Comparison of ENCODE assay signal across 8 cellular contexts in the genomic region with DNA sequence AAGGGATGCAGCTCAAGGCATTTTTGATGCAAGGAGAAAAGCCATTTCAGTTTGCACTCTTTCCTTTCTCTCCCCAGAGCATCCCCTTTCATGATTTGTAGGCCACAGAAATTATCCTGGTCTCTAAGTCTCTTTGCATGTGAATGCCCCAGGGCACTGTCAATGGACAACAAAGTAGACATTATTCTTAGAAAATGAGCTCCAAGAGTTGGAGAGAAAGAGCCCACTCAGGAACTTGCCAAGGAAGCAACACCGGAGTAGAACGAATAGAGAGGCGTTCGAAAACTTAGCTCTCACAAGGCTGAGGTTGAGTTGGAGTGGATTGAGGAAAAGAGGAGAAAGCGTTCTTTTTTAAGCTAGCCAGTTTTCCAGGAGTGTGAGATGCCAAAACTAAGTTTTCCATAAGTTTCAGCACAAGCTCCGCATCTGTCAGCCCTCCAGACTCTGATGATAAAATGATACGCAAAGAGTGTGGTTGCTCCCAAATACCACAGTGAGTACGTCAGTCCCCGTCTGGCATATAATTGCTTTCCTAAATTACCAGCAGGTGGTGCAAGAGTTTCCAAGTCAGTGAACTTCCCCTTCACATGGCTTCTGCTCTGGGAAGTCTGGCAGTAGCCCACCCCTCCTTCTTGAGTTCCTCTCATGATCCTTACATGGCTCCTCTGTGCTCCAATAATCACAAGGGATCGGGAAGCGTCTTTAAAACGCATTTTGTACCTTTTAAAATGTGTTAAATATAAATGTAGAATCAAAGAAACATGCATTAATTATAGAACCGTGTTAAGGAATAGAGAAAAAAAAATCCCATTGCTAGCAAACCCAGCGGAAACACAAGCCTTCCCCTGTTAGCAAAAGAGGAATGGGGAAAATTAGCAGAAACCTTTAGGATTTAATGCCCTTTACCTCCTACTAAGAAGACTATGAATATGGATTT.
DNase-seq lines count a peak whose midpoint lies in the region; ATAC-seq and TF ChIP-seq lines count a peak whose summit lies in the region.

No MANE protein-coding gene starts in this region.

- H3K9ac ChIP-seq in Loucy (ENCODE audit: low read depth, low read length, poor library complexity, severe bottlenecking) = no peak overlapping the region

- H3K36me3 ChIP-seq in Loucy (ENCODE audit: insufficient read depth, low read length) (no peaks in the 10 kb centered on the region), RWPE2 (ENCODE audit: low read depth) (no peaks in the 10 kb centered on the region), mesodermal cell (ENCODE audit: control insufficient read depth, insufficient read depth, low read length) (no peaks in the 10 kb centered on the region)

- H3K27me3 ChIP-seq in Loucy (ENCODE audit: insufficient read depth, low read length, poor library complexity, severe bottlenecking) (no peaks in the 10 kb centered on the region), RWPE2 (ENCODE audit: insufficient read depth, poor library complexity, severe bottlenecking) (peaks cover 5% of the 10 kb centered on the region)

- no peak overlapping the region for H3K4me2 ChIP-seq in Loucy (ENCODE audit: low read depth, low read length, poor library complexity, severe bottlenecking)

- peak; percentile 80 for TF ChIP-seq CTCF in Loucy (conservative IDR thresholded peaks at IDR 0.05; ENCODE audit: low read length)
- TF ChIP-seq CTCF in RWPE2 (IDR thresholded peaks at IDR 0.05; ENCODE audit: poor library complexity, severe bottlenecking) = peak; percentile 72
- peak; percentile 72 for TF ChIP-seq CTCF in epithelial cell of esophagus (IDR thresholded peaks at IDR 0.05; ENCODE audit: insufficient read depth, low read depth, low read length, missing control alignments)

- ATAC-seq in GM21576 (IDR thresholded peaks at IDR 0.05; ENCODE audit: unreplicated experiment) = peak; percentile 73
- ATAC-seq in RWPE2 (ENCODE audit: low read depth) = peak; percentile 91
- no peak for ATAC-seq in HG03521 (IDR thresholded peaks at IDR 0.05; ENCODE audit: unreplicated experiment)
- no peak for ATAC-seq in HG03025 (IDR thresholded peaks at IDR 0.05; ENCODE audit: low FRiP score, unreplicated experiment)

- no peaks in the 10 kb centered on the region for H3K4me1 ChIP-seq in Loucy (ENCODE audit: insufficient read depth, low read length, poor library complexity, severe bottlenecking)
- H3K4me1 ChIP-seq in RWPE2 (ENCODE audit: insufficient read depth, poor library complexity, severe bottlenecking) = no peaks in the 10 kb centered on the region
- peaks cover 5% of the 10 kb centered on the region for H3K4me1 ChIP-seq in mesodermal cell (ENCODE audit: control insufficient read depth, insufficient read depth, low read length, poor library complexity, severe bottlenecking)

- no peak overlapping the region for H3K27ac ChIP-seq in RWPE2 (ENCODE audit: poor library complexity, severe bottlenecking)
- H3K27ac ChIP-seq in mesodermal cell (ENCODE audit: low read depth, low read length, severe bottlenecking) = peak overlapping the region; percentile 54

- WGBS in mesodermal cell (ENCODE audit: insufficient coverage in 2 of 2), 2 experiments = 68 to 74% methylated on average over 7 to 8 of the region's 14 CpGs

- no peaks in the 10 kb centered on the region for H3K9me3 ChIP-seq in Loucy (ENCODE audit: insufficient read depth, low read depth, low read length)
- no peaks in the 10 kb centered on the region for H3K9me3 ChIP-seq in RWPE2 (ENCODE audit: severe bottlenecking)
- H3K9me3 ChIP-seq in mesodermal cell (ENCODE audit: control insufficient read depth, low read length) = no peaks in the 10 kb centered on the region

- H3K9me2 ChIP-seq in Loucy (replicated peaks; ENCODE audit: low read depth, low read length) = no peaks in the 10 kb centered on the region

- no peaks in the 10 kb centered on the region for H4K20me1 ChIP-seq in Loucy (ENCODE audit: insufficient read depth, low read length, poor library complexity, severe bottlenecking)

- H3F3A ChIP-seq in Loucy (ENCODE audit: low read depth) = no peaks in the 10 kb centered on the region

- H3K79me2 ChIP-seq in Loucy (ENCODE audit: insufficient read depth, low read length) = no peaks in the 10 kb centered on the region

- DNase-seq in GF-D8 (lab: John Stamatoyannopoulos, UW) = peak; percentile 37
- DNase-seq in RWPE2 (ENCODE audit: low spot score) = no peak
- peak; percentile 86 for DNase-seq in epithelial cell of esophagus (ENCODE audit: low read depth)

- 0 out of 2 replicates have a peak overlapping the region, but pooled peaks have one; percentile 9 for H2AFZ ChIP-seq in Loucy (ENCODE audit: low read length)

- H3K4me3 ChIP-seq in Loucy (ENCODE audit: low read length, poor library complexity, severe bottlenecking) = no peak overlapping the region
- H3K4me3 ChIP-seq in RWPE2 (ENCODE audit: severe bottlenecking) = no peak overlapping the region
- no peak overlapping the region for H3K4me3 ChIP-seq in epithelial cell of esophagus (ENCODE audit: low read length)
- H3K4me3 ChIP-seq in mesodermal cell (ENCODE audit: extremely low read depth, insufficient read depth, low read length, poor library complexity, severe bottlenecking) = no peak overlapping the region

Comparison
In these comparisons a context has a peak if more than half of its experiments do, and no peak if none do; other contexts are left out.
1. ATAC-seq: peak in GM21576 (single experiment) and RWPE2 (single experiment); none in HG03521 (single experiment) and HG03025 (single experiment).
2. Peak in every context shown above with its lines, with median percentiles within 50 percentile points of each other: CTCF ChIP-seq.